Comparison of ENCODE assay signal across 16 cellular contexts in the genomic region with DNA sequence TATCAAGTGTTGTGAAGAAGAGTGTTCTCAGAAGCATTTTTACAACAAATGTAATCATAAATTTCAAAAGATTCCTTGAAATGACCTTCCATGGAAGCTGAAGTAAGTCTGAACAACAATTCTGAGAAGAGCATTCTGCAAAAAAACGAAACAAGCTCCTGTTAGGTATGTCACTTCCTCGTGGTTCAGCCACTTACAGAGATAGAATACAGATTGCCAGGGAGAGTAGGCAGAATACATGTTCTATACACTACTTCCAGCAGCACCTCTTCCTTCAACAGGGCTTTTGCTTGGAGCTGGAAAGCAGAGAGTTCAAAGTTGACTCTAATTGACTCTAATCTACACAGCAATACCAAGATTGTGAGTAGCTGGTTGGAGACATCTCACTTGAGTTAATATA.
DNase-seq lines count a peak whose midpoint lies in the region; ATAC-seq lines count a peak whose summit lies in the region.
"Had no signal": no experiment of that assay in that cellular context is flagged by ENCODE, and none has a peak within 500 bp of the region (broad histone marks: within the 10 kb centered on the region; RNA-seq: fewer than 3 reads in every experiment).

No MANE protein-coding gene starts in this region.

- H3K27me3 Mint-ChIP-seq in activated naive CD4-positive, alpha-beta T cell treated with anti-CD3 and anti-CD28 coated beads, Interleukin-2, amount 10 ng/mL, durations not matched to agents 7 days and 5 days = no peaks in the 10 kb centered on the region
- H3K27me3 Mint-ChIP-seq in activated naive CD4-positive, alpha-beta T cell treated with anti-CD3 and anti-CD28 coated beads for 36 hours (ENCODE audit: low read depth) = peaks cover 2% of the 10 kb centered on the region
- H3K27me3 Mint-ChIP-seq in naive thymus-derived CD4-positive, alpha-beta T cell = peaks cover 0 to 10% (median 3%) of the 10 kb centered on the region in 5 donors
- H3K27me3 Mint-ChIP-seq: CD4-positive, alpha-beta memory T cell had no signal

- H3K27ac ChIP-seq in naive thymus-derived CD4-positive, alpha-beta T cell (ENCODE audit: low read depth, low read length) = peak overlapping the region; percentile 37
- H3K27ac ChIP-seq: A549, C4-2B had no signal

- H3K9me3 ChIP-seq in naive thymus-derived CD4-positive, alpha-beta T cell (ENCODE audit: control insufficient read depth in 2 of 3, low read length in 3 of 3) = no peaks in the 10 kb centered on the region
- H3K9me3 ChIP-seq: A549, BE2C had no signal

- no peak for DNase-seq in activated naive CD4-positive, alpha-beta T cell treated with anti-CD3 and anti-CD28 coated beads, Interleukin-2, amount 10 ng/mL, durations not matched to agents 7 days and 5 days
- no peak for DNase-seq in activated naive CD4-positive, alpha-beta T cell treated with anti-CD3 and anti-CD28 coated beads for 36 hours
- DNase-seq in DMS53 treated with DMSO at 0.1 percent for 48 hours (lab: John Stamatoyannopoulos, UW; ENCODE audit: unreplicated experiment) (peak; percentile 12), OCI-M1 (lab: John Stamatoyannopoulos, UW) (peak; percentile 80), HT-29 (ENCODE audit: low spot score) (no peak)
- DNase-seq in naive thymus-derived CD4-positive, alpha-beta T cell = no peak
- DNase-seq: BE2C; CD4-positive, alpha-beta memory T cell; DND-41; GDM1; GOT3; H9 had no signal

- no peaks in the 10 kb centered on the region for H3K27me3 ChIP-seq in naive thymus-derived CD4-positive, alpha-beta T cell (ENCODE audit: control insufficient read depth in 2 of 2, insufficient read depth in 2 of 2, low read length in 2 of 2)

- peak overlapping the region; percentile 56 for H3K4me3 Mint-ChIP-seq in activated naive CD4-positive, alpha-beta T cell treated with anti-CD3 and anti-CD28 coated beads, Interleukin-2, amount 10 ng/mL, durations not matched to agents 7 days and 5 days
- H3K4me3 Mint-ChIP-seq in activated naive CD4-positive, alpha-beta T cell treated with anti-CD3 and anti-CD28 coated beads for 36 hours = no peak overlapping the region
- H3K4me3 Mint-ChIP-seq in naive thymus-derived CD4-positive, alpha-beta T cell = peak overlapping the region in 2 of 10 donors; percentile 64 to 71
- H3K4me3 Mint-ChIP-seq: CD4-positive, alpha-beta memory T cell; H9 had no signal

- POLR2A ChIA-PET in naive thymus-derived CD4-positive, alpha-beta T cell (lab: Charles Lee) = no interaction called here

- intact Hi-C loops in activated naive CD4-positive, alpha-beta T cell treated with anti-CD3 and anti-CD28 coated beads for 36 hours (cut with micrococcal nuclease) = no loop called here
- intact Hi-C loops in naive thymus-derived CD4-positive, alpha-beta T cell (cut with micrococcal nuclease) = no loop called here

- ATAC-seq in naive thymus-derived CD4-positive, alpha-beta T cell = no peak
- ATAC-seq in HG03108 (IDR thresholded peaks at IDR 0.05; ENCODE audit: unreplicated experiment) = no peak
- ATAC-seq: A549, HepG2 had no signal

- peaks cover 45% of the 10 kb centered on the region for H3K4me1 Mint-ChIP-seq in activated naive CD4-positive, alpha-beta T cell treated with anti-CD3 and anti-CD28 coated beads, Interleukin-2, amount 10 ng/mL, durations not matched to agents 7 days and 5 days
- no peaks in the 10 kb centered on the region for H3K4me1 Mint-ChIP-seq in activated naive CD4-positive, alpha-beta T cell treated with anti-CD3 and anti-CD28 coated beads for 36 hours (ENCODE audit: low read depth)
- peaks cover 0 to 53% (median 0%) of the 10 kb centered on the region in 7 donors for H3K4me1 Mint-ChIP-seq in naive thymus-derived CD4-positive, alpha-beta T cell
- H3K4me1 Mint-ChIP-seq: CD4-positive, alpha-beta memory T cell had no signal

- H3K27ac Mint-ChIP-seq in activated naive CD4-positive, alpha-beta T cell treated with anti-CD3 and anti-CD28 coated beads, Interleukin-2, amount 10 ng/mL, durations not matched to agents 7 days and 5 days = peak overlapping the region; percentile 85
- H3K27ac Mint-ChIP-seq in activated naive CD4-positive, alpha-beta T cell treated with anti-CD3 and anti-CD28 coated beads for 36 hours = no peak overlapping the region
- H3K27ac Mint-ChIP-seq in naive thymus-derived CD4-positive, alpha-beta T cell = peak overlapping the region in 4 of 9 donors; percentile 12 to 81 (median 54)
- H3K27ac Mint-ChIP-seq: CD4-positive, alpha-beta memory T cell; H9 had no signal

- H3K4me1 ChIP-seq in naive thymus-derived CD4-positive, alpha-beta T cell (ENCODE audit: control insufficient read depth in 2 of 2, insufficient read depth in 2 of 2, low read length in 2 of 2) = no peaks in the 10 kb centered on the region
- H3K4me1 ChIP-seq: A549, BE2C had no signal

- no peak overlapping the region for H3K4me3 ChIP-seq in naive thymus-derived CD4-positive, alpha-beta T cell (ENCODE audit: low read length)
- H3K4me3 ChIP-seq: A549 had no signal

- H3K36me3 Mint-ChIP-seq in activated naive CD4-positive, alpha-beta T cell treated with anti-CD3 and anti-CD28 coated beads, Interleukin-2, amount 10 ng/mL, durations not matched to agents 7 days and 5 days = no peaks in the 10 kb centered on the region
- H3K36me3 Mint-ChIP-seq in activated naive CD4-positive, alpha-beta T cell treated with anti-CD3 and anti-CD28 coated beads for 36 hours (ENCODE audit: low read depth) = no peaks in the 10 kb centered on the region
- H3K36me3 Mint-ChIP-seq in naive thymus-derived CD4-positive, alpha-beta T cell = peaks cover 0 to 12% (median 0%) of the 10 kb centered on the region in 5 donors
- H3K36me3 Mint-ChIP-seq: CD4-positive, alpha-beta memory T cell had no signal

- H3K36me3 ChIP-seq in naive thymus-derived CD4-positive, alpha-beta T cell (ENCODE audit: control insufficient read depth in 2 of 3, insufficient read depth in 3 of 3, low read length in 3 of 3) = no peaks in the 10 kb centered on the region
- H3K36me3 ChIP-seq: BE2C had no signal

- CTCF ChIA-PET in activated naive CD4-positive, alpha-beta T cell treated with anti-CD3 and anti-CD28 coated beads, Interleukin-2, amount 10 ng/mL, durations not matched to agents 7 days and 5 days (lab: Charles Lee) = interaction anchor here (1.3 kb wide), 1 partner anchor 169 kb away, joined by 3 read pairs; no protein-coding TSS in a partner anchor
- CTCF ChIA-PET in activated naive CD4-positive, alpha-beta T cell treated with anti-CD3 and anti-CD28 coated beads for 36 hours (lab: Charles Lee) = interaction anchor here (0.6 to 2.3 kb wide), 2 partner anchors 148 to 477 kb away, joined by 3 to 8 read pairs; no protein-coding TSS in a partner anchor
- CTCF ChIA-PET in naive thymus-derived CD4-positive, alpha-beta T cell (lab: Charles Lee) = no interaction called here

- peaks cover 6% of the 10 kb centered on the region for H3K9me3 Mint-ChIP-seq in activated naive CD4-positive, alpha-beta T cell treated with anti-CD3 and anti-CD28 coated beads, Interleukin-2, amount 10 ng/mL, durations not matched to agents 7 days and 5 days
- H3K9me3 Mint-ChIP-seq in activated naive CD4-positive, alpha-beta T cell treated with anti-CD3 and anti-CD28 coated beads for 36 hours = peaks cover 4% of the 10 kb centered on the region
- peaks cover 0 to 8% (median 0%) of the 10 kb centered on the region in 11 donors for H3K9me3 Mint-ChIP-seq in naive thymus-derived CD4-positive, alpha-beta T cell
- H3K9me3 Mint-ChIP-seq: H9 had no signal

Comparison
In these comparisons a context has a peak if more than half of its experiments do, and no peak if none do; other contexts are left out.
1. DNase-seq: peak in DMS53 treated with DMSO at 0.1 percent for 48 hours (single experiment) and OCI-M1 (single experiment); none in activated naive CD4-positive, alpha-beta T cell treated with anti-CD3 and anti-CD28 coated beads, Interleukin-2, amount 10 ng/mL, durations not matched to agents 7 days and 5 days (single experiment), activated naive CD4-positive, alpha-beta T cell treated with anti-CD3 and anti-CD28 coated beads for 36 hours (single experiment), naive thymus-derived CD4-positive, alpha-beta T cell (0 of 9) and HT-29 (single experiment).